Comparison of ENCODE assay signal across 23 cellular contexts in genomic region chr13:69243366-69243765, GRCh38.
DNase-seq lines count a peak whose midpoint lies in the region; TF ChIP-seq lines count a peak whose summit lies in the region.
"Had no signal": no experiment of that assay in that cellular context is flagged by ENCODE, and none has a peak within 500 bp of the region (broad histone marks: within the 10 kb centered on the region; RNA-seq: fewer than 3 reads in every experiment).

No MANE protein-coding gene starts in this region.

- no peaks in the 10 kb centered on the region for H3K4me1 ChIP-seq in left ventricle myocardium inferior
- H3K4me1 ChIP-seq: esophagus muscularis mucosa, gastroesophageal sphincter had no signal

- H3K27me3 ChIP-seq in SU-DHL-6 (ENCODE audit: low read length) (no peaks in the 10 kb centered on the region), left ventricle myocardium inferior (ENCODE audit: low read depth) (no peaks in the 10 kb centered on the region)
- H3K27me3 ChIP-seq: brain microvascular endothelial cell, esophagus muscularis mucosa, gastroesophageal sphincter had no signal

- no peak overlapping the region for H3K4me3 ChIP-seq in SU-DHL-6 (ENCODE audit: insufficient read depth, low read length, poor library complexity, severe bottlenecking)
- no peak overlapping the region for H3K4me3 ChIP-seq in left ventricle myocardium inferior
- H3K4me3 ChIP-seq: esophagus muscularis mucosa, gastroesophageal sphincter, K562 had no signal

- no peaks in the 10 kb centered on the region for H4K20me1 ChIP-seq in SU-DHL-6 (ENCODE audit: low read depth, low read length)

- H3K4me2 ChIP-seq in SU-DHL-6 (ENCODE audit: low read depth, low read length, poor library complexity, severe bottlenecking), result no peak overlapping the region

- H3K79me2 ChIP-seq in SU-DHL-6 (ENCODE audit: insufficient read depth, low read length), result no peaks in the 10 kb centered on the region

- peak overlapping the region; percentile 56 for H2AFZ ChIP-seq in SU-DHL-6 (ENCODE audit: low read depth, low read length, severe bottlenecking)

- H3K9ac ChIP-seq in SU-DHL-6 (ENCODE audit: low read length), result no peak overlapping the region

- DNase-seq in NCI-H345 (lab: John Stamatoyannopoulos, UW) (peak; percentile 39), NCI-H345 treated with DMSO at 0.1 percent for 48 hours (lab: John Stamatoyannopoulos, UW; ENCODE audit: unreplicated experiment) (no peak), NCI-H2029 (lab: John Stamatoyannopoulos, UW) (peak; percentile 9), renal cortical epithelial cell (ENCODE audit: low read depth) (peak; percentile 3), hypothalamus (lab: John Stamatoyannopoulos, UW) (no peak), DMS79 treated with DMSO at 0.1 percent for 48 hours (lab: John Stamatoyannopoulos, UW) (no peak), left ventricle myocardium inferior (no peak)
- DNase-seq: activated CD4-positive, alpha-beta T cell treated with anti-CD3 and anti-CD28 coated beads, Interleukin-2, amount 50 U/mL, for 1 hour; activated CD8-positive, alpha-beta memory T cell treated with anti-CD3 and anti-CD28 coated beads, Interleukin-2, amount 50 U/mL, for 48 hours; activated effector memory CD4-positive, alpha-beta T cell treated with Interleukin-2 at 50 U/mL for 16 hours; brain microvascular endothelial cell; effector memory CD8-positive, alpha-beta T cell; kidney glomerular epithelial cell; natural killer cell; NCI-H1092 treated with DMSO at 0.1 percent for 48 hours; NCI-H2171 treated with DMSO at 0.1 percent for 48 hours; posterior cingulate gyrus; T-cell had no signal

- H3K27ac ChIP-seq in SU-DHL-6 (ENCODE audit: low read depth, low read length) (no peak overlapping the region), left ventricle myocardium inferior (replicated peaks) (no peak overlapping the region)
- H3K27ac ChIP-seq: brain microvascular endothelial cell, C4-2B, esophagus muscularis mucosa, gastroesophageal sphincter had no signal

- intact Hi-C loops in left ventricle myocardium inferior (cut with micrococcal nuclease), result no loop called here

- H3K36me3 ChIP-seq in SU-DHL-6 (ENCODE audit: low read length) (no peaks in the 10 kb centered on the region), left ventricle myocardium inferior (no peaks in the 10 kb centered on the region)
- H3K36me3 ChIP-seq: brain microvascular endothelial cell, esophagus muscularis mucosa, gastroesophageal sphincter had no signal

- no peaks in the 10 kb centered on the region for H3K9me3 ChIP-seq in SU-DHL-6 (ENCODE audit: insufficient read depth, low read length)
- H3K9me3 ChIP-seq in left ventricle myocardium inferior (replicated peaks), result no peaks in the 10 kb centered on the region
- H3K9me3 ChIP-seq: esophagus muscularis mucosa, gastroesophageal sphincter had no signal

- no peaks in the 10 kb centered on the region for H3K9me2 ChIP-seq in SU-DHL-6 (replicated peaks; ENCODE audit: insufficient read depth, low read length)

- no peaks in the 10 kb centered on the region for H3F3A ChIP-seq in SU-DHL-6 (ENCODE audit: insufficient read depth)

- TF ChIP-seq CTCF in SU-DHL-6 (IDR thresholded peaks at IDR 0.05; ENCODE audit: insufficient read depth, low read length, poor library complexity, severe bottlenecking) (no peak), left ventricle myocardium inferior (IDR thresholded peaks at IDR 0.05; ENCODE audit: borderline replicate concordance) (no peak)

Comparison
In these comparisons a context has a peak if more than half of its experiments do, and no peak if none do; other contexts are left out.
1. DNase-seq: peak in NCI-H345 (single experiment), NCI-H2029 (single experiment) and renal cortical epithelial cell (single experiment); none in NCI-H345 treated with DMSO at 0.1 percent for 48 hours (single experiment), hypothalamus (0 of 51), DMS79 treated with DMSO at 0.1 percent for 48 hours (single experiment) and left ventricle myocardium inferior (single experiment).